In the genomic region with DNA sequence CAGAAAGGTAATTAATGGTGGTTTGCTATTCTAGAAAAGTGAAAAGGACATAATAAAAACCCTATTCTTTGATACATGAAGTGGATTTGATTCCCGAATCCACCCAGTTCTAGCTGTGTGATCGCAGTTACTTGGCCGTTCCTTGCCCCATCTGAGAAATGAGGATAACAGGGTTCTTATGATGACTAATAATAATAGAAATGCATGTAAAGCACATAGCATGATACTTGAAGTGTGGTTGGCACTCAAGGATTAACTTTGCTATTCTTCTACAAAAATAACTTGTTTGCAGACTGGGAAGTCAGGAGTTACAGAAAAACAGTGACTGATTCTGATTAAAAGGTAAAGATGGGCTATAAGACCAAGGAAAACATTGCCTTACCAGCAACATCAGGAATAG, we compare ENCODE assay signal across 19 cellular contexts. TPM values are rescaled to one million over a fixed set of nuclear protein-coding genes. Genes with fewer than 3 reads are reported as not detected.
DNase-seq lines count a peak whose midpoint lies in the region; ATAC-seq and TF ChIP-seq lines count a peak whose summit lies in the region.
"Had no signal": no experiment of that assay in that cellular context is flagged by ENCODE, and none has a peak within 500 bp of the region (broad histone marks: within the 10 kb centered on the region; RNA-seq: fewer than 3 reads in every experiment).

No MANE protein-coding gene starts in this region.

- intact Hi-C loops in activated CD4-positive, alpha-beta T cell treated with anti-CD3 and anti-CD28 coated beads for 36 hours (cut with DNase I, micrococcal nuclease): no loop called here

- H3K4me1 ChIP-seq in osteoblast (ENCODE audit: insufficient read depth, low read length): peaks cover 4% of the 10 kb centered on the region

- peaks cover 44% of the 10 kb centered on the region for H3K36me3 ChIP-seq in osteoblast (ENCODE audit: insufficient read depth, low read length)

- no peaks in the 10 kb centered on the region for H3K9me3 Mint-ChIP-seq in HFFc6
- H3K9me3 Mint-ChIP-seq in activated CD4-positive, alpha-beta T cell treated with anti-CD3 and anti-CD28 coated beads for 36 hours (ENCODE audit: low read depth): no peaks in the 10 kb centered on the region

- peaks cover 8% of the 10 kb centered on the region for H4K20me1 ChIP-seq in osteoblast (ENCODE audit: insufficient read depth, low read length)

- no peak overlapping the region for H3K4me3 Mint-ChIP-seq in HFFc6
- no peak overlapping the region for H3K4me3 Mint-ChIP-seq in activated CD4-positive, alpha-beta T cell treated with anti-CD3 and anti-CD28 coated beads for 36 hours

- H2AFZ ChIP-seq in osteoblast (ENCODE audit: low read length): no peak overlapping the region
- H2AFZ ChIP-seq: GM23248 had no signal

- H3K79me2 ChIP-seq in osteoblast (ENCODE audit: insufficient read depth, low read length): no peaks in the 10 kb centered on the region

- H3K36me3 Mint-ChIP-seq in HFFc6 (ENCODE audit: low read depth): peaks cover 32% of the 10 kb centered on the region
- peaks cover 49% of the 10 kb centered on the region for H3K36me3 Mint-ChIP-seq in activated CD4-positive, alpha-beta T cell treated with anti-CD3 and anti-CD28 coated beads for 36 hours (ENCODE audit: low read depth)

- H3K27me3 ChIP-seq in osteoblast (ENCODE audit: insufficient read depth, low read length): no peaks in the 10 kb centered on the region

- POLR2A ChIA-PET in activated CD4-positive, alpha-beta T cell treated with anti-CD3 and anti-CD28 coated beads for 36 hours (lab: Charles Lee): no interaction called here

- H3K27ac ChIP-seq in angular gyrus (ENCODE audit: low read depth, low read length) (peak overlapping the region; percentile 22), osteoblast (ENCODE audit: low read depth, low read length) (peak overlapping the region; percentile 2)
- H3K27ac ChIP-seq: GM23248 had no signal

- no peak for DNase-seq in HFFc6
- peak; percentile 9 for DNase-seq in choroid plexus epithelial cell (ENCODE audit: low read depth)
- DNase-seq in osteoblast (ENCODE audit: insufficient read length, low spot score, missing footprints): no peak
- DNase-seq in NCI-H2029 (lab: John Stamatoyannopoulos, UW): no peak
- DNase-seq in stimulated activated CD4-positive, alpha-beta T cell treated with anti-CD3 and anti-CD28 coated beads, Interleukin-2, amount 100 ng/mL, for 24 hours: no peak
- no peak for DNase-seq in activated CD4-positive, alpha-beta T cell treated with anti-CD3 and anti-CD28 coated beads for 36 hours
- DNase-seq: C1 segment of cervical spinal cord, DND-41, GM23248, HCEC 1CT, Kasumi-1, MM.1S, NCI-H1105, NCI-H1694, NCI-H510A, NCI-H748 treated with DMSO at 0.1 percent for 48 hours, Right ventricle myocardium superior had no signal

- H3K4me1 Mint-ChIP-seq in HFFc6 (ENCODE audit: low read depth): peaks cover 14% of the 10 kb centered on the region
- H3K4me1 Mint-ChIP-seq in activated CD4-positive, alpha-beta T cell treated with anti-CD3 and anti-CD28 coated beads for 36 hours: peaks cover 2% of the 10 kb centered on the region

- H3K4me3 ChIP-seq in choroid plexus epithelial cell (ENCODE audit: low read depth, low read length) (no peak overlapping the region), osteoblast (ENCODE audit: insufficient read depth, low read length) (no peak overlapping the region)
- H3K4me3 ChIP-seq: GM23248 had no signal

- CTCF ChIA-PET in activated CD4-positive, alpha-beta T cell treated with anti-CD3 and anti-CD28 coated beads for 36 hours (lab: Charles Lee): interaction anchor here (0.8 kb wide), 1 partner anchor 16 kb away, joined by 3 read pairs; no protein-coding TSS in a partner anchor

- no peak for ATAC-seq in activated CD4-positive, alpha-beta T cell treated with anti-CD3 and anti-CD28 coated beads for 36 hours
- ATAC-seq in HG02623 (IDR thresholded peaks at IDR 0.05; ENCODE audit: unreplicated experiment): no peak

- H3K4me2 ChIP-seq in osteoblast (ENCODE audit: insufficient read depth, low read length): no peak overlapping the region

- no peak for TF ChIP-seq CTCF in HFFc6 (IDR thresholded peaks at IDR 0.05)
- TF ChIP-seq CTCF in choroid plexus epithelial cell (conservative IDR thresholded peaks at IDR 0.05; ENCODE audit: low read depth, low read length): no peak
- no peak for TF ChIP-seq CTCF in osteoblast (IDR thresholded peaks at IDR 0.05; ENCODE audit: extremely low read depth, low read depth, low read length)

- H3K9me3 ChIP-seq in osteoblast (ENCODE audit: low read depth, low read length): no peaks in the 10 kb centered on the region

- H3K27ac Mint-ChIP-seq in HFFc6: peak overlapping the region; percentile 46; the same call in 1 of the 2 replicates
- no peak overlapping the region for H3K27ac Mint-ChIP-seq in activated CD4-positive, alpha-beta T cell treated with anti-CD3 and anti-CD28 coated beads for 36 hours

- H3K27me3 Mint-ChIP-seq in HFFc6 (ENCODE audit: insufficient read depth): no peaks in the 10 kb centered on the region; the same call in 1 of the 2 replicates
- no peaks in the 10 kb centered on the region for H3K27me3 Mint-ChIP-seq in activated CD4-positive, alpha-beta T cell treated with anti-CD3 and anti-CD28 coated beads for 36 hours

RNA-seq across cellular contexts. Expression of gene PARL, which starts 26.8 kb away (rescaled TPM):
- total RNA-seq in HFFc6 (2021; fragmentation: NEBNext Ultra II Directional; extraction: Animal tissue kit (Norgen Biotek cat#: 25700)): 10 to 100 TPM; 64.7 to 82.5 (median 81.4) TPM
- total RNA-seq in osteoblast: 26.8 and 34.0 TPM in 2 replicates
- 10 to 100 TPM; 55.9 to 91.9 TPM for total RNA-seq in activated CD4-positive, alpha-beta T cell treated with anti-CD3 and anti-CD28 coated beads for 36 hours

RNA-seq across cellular contexts. Expression of gene MAP6D1, which starts 32.5 kb away (rescaled TPM):
- total RNA-seq in HFFc6 (2021; fragmentation: NEBNext Ultra II Directional; extraction: Animal tissue kit (Norgen Biotek cat#: 25700)): 1 to 10 TPM; 2.9 to 4.1 (median 3.7) TPM
- 0.59 and 2.2 TPM in 2 replicates for total RNA-seq in osteoblast
- total RNA-seq in activated CD4-positive, alpha-beta T cell treated with anti-CD3 and anti-CD28 coated beads for 36 hours: 1 to 10 TPM; 1.3 to 1.6 TPM
